In genomic region chrX:132390817-132391216, GRCh38 we compare ENCODE assay signal across 31 cellular contexts.
"Had no signal": no experiment of that assay in that cellular context is flagged by ENCODE, and none has a peak within 500 bp of the region (broad histone marks: within the 10 kb centered on the region; RNA-seq: fewer than 3 reads in every experiment).

No MANE protein-coding gene starts in this region.

- H3K79me2 ChIP-seq: parathyroid adenoma had no signal

- H3K9ac ChIP-seq: neural progenitor cell, parathyroid adenoma had no signal

- H3K4me1 Mint-ChIP-seq: naive thymus-derived CD8-positive, alpha-beta T cell; stimulated activated naive CD8-positive, alpha-beta T cell treated with anti-CD3 and anti-CD28 coated beads, Interleukin-15, amount 100 ng/mL, for 72 hours had no signal

- H3K4me2 ChIP-seq: neural progenitor cell, smooth muscle cell had no signal

- H3K27me3 Mint-ChIP-seq: naive thymus-derived CD8-positive, alpha-beta T cell; natural killer cell treated with Interleukin-12 subunit alpha and Interleukin-12 subunit beta and Interleukin-15 and Interleukin-18, amount 100 ng/mL, for 72 hours; progenitor cell of endocrine pancreas; stimulated activated memory B cell treated with anti-CD40 and anti-IgM and Interleukin-4, amounts not matched to agents 10 μg/mL and 1 μg/mL and 100 μg/mL, for 72 hours; stimulated activated naive CD8-positive, alpha-beta T cell treated with anti-CD3 and anti-CD28 coated beads, Interleukin-15, amount 100 ng/mL, for 72 hours; type B pancreatic cell had no signal

- H3K27me3 ChIP-seq: neural progenitor cell, ovary, suprapubic skin, testis, tibial artery, transverse colon, upper lobe of right lung, uterus had no signal

- DNase-seq: naive thymus-derived CD8-positive, alpha-beta T cell; nephron progenitor cell; occipital lobe; ovary; posterior cingulate gyrus; psoas muscle; right cardiac atrium; spleen; stimulated activated CD4-positive, alpha-beta T cell treated with anti-CD3 and anti-CD28 coated beads, Interleukin-12 subunit alpha, Interleukin-12 subunit beta, amount 100 ng/mL, for 4 hours; stimulated activated CD4-positive, alpha-beta T cell treated with anti-CD3 and anti-CD28 coated beads, Interleukin-1b, Interleukin-23, amount 100 ng/mL, for 48 hours; stimulated activated CD4-positive, alpha-beta T cell treated with anti-CD3 and anti-CD28 coated beads, Interleukin-4, amount 100 ng/mL, for 1 hour; stimulated activated CD4-positive, alpha-beta T cell treated with anti-CD3 and anti-CD28 coated beads, Interleukin-4, amount 100 ng/mL, for 4 hours; stimulated activated CD8-positive, alpha-beta memory T cell treated with anti-CD3 and anti-CD28 coated beads, Interleukin-4, amount 100 ng/mL, for 48 hours; stimulated activated naive CD4-positive, alpha-beta T cell; stimulated activated naive CD8-positive, alpha-beta T cell treated with anti-CD3 and anti-CD28 coated beads, Interleukin-15, amount 100 ng/mL, for 72 hours; stimulated activated naive CD8-positive, alpha-beta T cell treated with anti-CD3 and anti-CD28 coated beads, Interleukin-15, Interleukin-2, amounts not matched to agents 100 U/mL and 50 U/mL, for 24 hours; substantia nigra; testis; tibial artery; transverse colon; upper lobe of right lung; uterus had no signal

- H3K4me3 Mint-ChIP-seq: naive thymus-derived CD8-positive, alpha-beta T cell; natural killer cell treated with Interleukin-12 subunit alpha and Interleukin-12 subunit beta and Interleukin-15 and Interleukin-18, amount 100 ng/mL, for 72 hours; nephron progenitor cell; neural progenitor cell; stimulated activated memory B cell treated with anti-CD40 and anti-IgM and Interleukin-4, amounts not matched to agents 10 μg/mL and 1 μg/mL and 100 μg/mL, for 72 hours; stimulated activated naive CD8-positive, alpha-beta T cell treated with anti-CD3 and anti-CD28 coated beads, Interleukin-15, amount 100 ng/mL, for 72 hours; type B pancreatic cell had no signal

- H3K36me3 Mint-ChIP-seq: natural killer cell treated with Interleukin-12 subunit alpha and Interleukin-12 subunit beta and Interleukin-15 and Interleukin-18, amount 100 ng/mL, for 72 hours; neural progenitor cell; type B pancreatic cell had no signal

- H3K27ac ChIP-seq: neural progenitor cell, ovary, parathyroid adenoma, psoas muscle, skin epidermis, spleen, suprapubic skin, testis, tibial artery, transverse colon, upper lobe of right lung, uterus had no signal

- H3K9me3 ChIP-seq: ovary, psoas muscle, spleen, suprapubic skin, testis, tibial artery, transverse colon, upper lobe of right lung, uterus had no signal

- H3K9me3 Mint-ChIP-seq: naive thymus-derived CD8-positive, alpha-beta T cell; natural killer cell treated with Interleukin-12 subunit alpha and Interleukin-12 subunit beta and Interleukin-15 and Interleukin-18, amount 100 ng/mL, for 72 hours; nephron progenitor cell; neural progenitor cell; stimulated activated memory B cell treated with anti-CD40 and anti-IgM and Interleukin-4, amounts not matched to agents 10 μg/mL and 1 μg/mL and 100 μg/mL, for 72 hours; stimulated activated naive CD8-positive, alpha-beta T cell treated with anti-CD3 and anti-CD28 coated beads, Interleukin-15, amount 100 ng/mL, for 72 hours; type B pancreatic cell had no signal

- H2AFZ ChIP-seq: neural progenitor cell, parathyroid adenoma had no signal

- H3K4me3 ChIP-seq: neural progenitor cell, ovary, psoas muscle, skin epidermis, smooth muscle cell, spleen, suprapubic skin, testis, tibial artery, transverse colon, upper lobe of right lung, uterus had no signal

- H3K36me3 ChIP-seq: neural progenitor cell, ovary, suprapubic skin, tibial artery, transverse colon, upper lobe of right lung, uterus had no signal

- H3K27ac Mint-ChIP-seq: naive thymus-derived CD8-positive, alpha-beta T cell; natural killer cell treated with Interleukin-12 subunit alpha and Interleukin-12 subunit beta and Interleukin-15 and Interleukin-18, amount 100 ng/mL, for 72 hours; nephron progenitor cell; neural progenitor cell; progenitor cell of endocrine pancreas; stimulated activated memory B cell treated with anti-CD40 and anti-IgM and Interleukin-4, amounts not matched to agents 10 μg/mL and 1 μg/mL and 100 μg/mL, for 72 hours; stimulated activated naive CD8-positive, alpha-beta T cell treated with anti-CD3 and anti-CD28 coated beads, Interleukin-15, amount 100 ng/mL, for 72 hours; type B pancreatic cell had no signal

- H3K4me1 ChIP-seq: neural progenitor cell, parathyroid adenoma, spleen, testis, tibial artery, transverse colon, upper lobe of right lung, uterus had no signal
